Comparison of ENCODE assay signal across 13 cellular contexts in genomic region chr14:30977752-30978151, GRCh38. TPM values are rescaled to one million over a fixed set of nuclear protein-coding genes. Genes with fewer than 3 reads are reported as not detected.
DNase-seq lines count a peak whose midpoint lies in the region; ATAC-seq and TF ChIP-seq lines count a peak whose summit lies in the region.
"Had no signal": no experiment of that assay in that cellular context is flagged by ENCODE, and none has a peak within 500 bp of the region (broad histone marks: within the 10 kb centered on the region; RNA-seq: fewer than 3 reads in every experiment).

No MANE protein-coding gene starts in this region.

- H3K27ac Mint-ChIP-seq in activated T-cell treated with anti-CD3 and anti-CD28 coated beads, Interleukin-2, amount 50 U/mL, for 24 hours = peak overlapping the region; percentile 32
- peak overlapping the region in 5 of 8 donors; percentile 8 to 61 (median 54) for H3K27ac Mint-ChIP-seq in CD8-positive, alpha-beta memory T cell
- H3K27ac Mint-ChIP-seq in activated T-helper 2 cell treated with anti-CD3 and anti-CD28 coated beads, Interferon-gamma antibody, Interleukin-2, Interleukin-4, amounts not matched to agents 10 μg/mL and 5 μg/mL and 100 μg/mL, durations not matched to agents 14 hours and 24 hours and 36 hours = no peak overlapping the region

- no peak overlapping the region for H2BK12ac ChIP-seq in mesenchymal stem cell (ENCODE audit: low read length in 2 of 2)

- CTCF ChIA-PET in CD8-positive, alpha-beta memory T cell (lab: Charles Lee) = interaction anchor here (1.2 kb wide), 1 partner anchor 77 kb away, joined by 3 read pairs; no protein-coding TSS in a partner anchor

- H3K4me3 Mint-ChIP-seq in activated T-cell treated with anti-CD3 and anti-CD28 coated beads, Interleukin-2, amount 50 U/mL, for 24 hours = no peak overlapping the region
- H3K4me3 Mint-ChIP-seq in CD8-positive, alpha-beta memory T cell = no peak overlapping the region
- H3K4me3 Mint-ChIP-seq in activated T-helper 2 cell treated with anti-CD3 and anti-CD28 coated beads, Interferon-gamma antibody, Interleukin-2, Interleukin-4, amounts not matched to agents 10 μg/mL and 5 μg/mL and 100 μg/mL, durations not matched to agents 14 hours and 24 hours and 36 hours (ENCODE audit: low read depth) = no peak overlapping the region
- H3K4me3 Mint-ChIP-seq: CD14-positive monocyte, H9 had no signal

- no peaks in the 10 kb centered on the region for H3K36me3 ChIP-seq in CD8-positive, alpha-beta memory T cell (ENCODE audit: insufficient read depth, low read length)
- peaks cover 0 to under 1% of the 10 kb centered on the region in 2 experiments for H3K36me3 ChIP-seq in mesenchymal stem cell (ENCODE audit: control insufficient read depth in 1 of 2, insufficient read depth in 2 of 2, low read depth in 1 of 2, low read length in 2 of 2)
- no peaks in the 10 kb centered on the region for H3K36me3 ChIP-seq in heart left ventricle

- H3K9me3 Mint-ChIP-seq in activated T-cell treated with anti-CD3 and anti-CD28 coated beads, Interleukin-2, amount 50 U/mL, for 24 hours = no peaks in the 10 kb centered on the region
- no peaks in the 10 kb centered on the region for H3K9me3 Mint-ChIP-seq in CD8-positive, alpha-beta memory T cell
- H3K9me3 Mint-ChIP-seq in activated T-helper 2 cell treated with anti-CD3 and anti-CD28 coated beads, Interferon-gamma antibody, Interleukin-2, Interleukin-4, amounts not matched to agents 10 μg/mL and 5 μg/mL and 100 μg/mL, durations not matched to agents 14 hours and 24 hours and 36 hours = no peaks in the 10 kb centered on the region
- H3K9me3 Mint-ChIP-seq: CD14-positive monocyte, H9 had no signal

- H2BK5ac ChIP-seq in mesenchymal stem cell (ENCODE audit: low read depth, low read length, poor library complexity, severe bottlenecking) = no peak overlapping the region

- no peak overlapping the region for H3K27ac ChIP-seq in CD8-positive, alpha-beta memory T cell (ENCODE audit: low read depth, low read length)
- H3K27ac ChIP-seq in mesenchymal stem cell (ENCODE audit: low read length, poor library complexity, severe bottlenecking) = no peak overlapping the region
- no peak overlapping the region for H3K27ac ChIP-seq in heart left ventricle
- H3K27ac ChIP-seq: 22Rv1, BLaER1 had no signal

- H3K4ac ChIP-seq in mesenchymal stem cell (ENCODE audit: low read depth in 1 of 2, low read length in 2 of 2) = no peak overlapping the region

- ATAC-seq in GM18909 (IDR thresholded peaks at IDR 0.05; ENCODE audit: poor library complexity, unreplicated experiment) = no peak
- ATAC-seq in heart left ventricle = no peak

- H3K27me3 Mint-ChIP-seq in activated T-cell treated with anti-CD3 and anti-CD28 coated beads, Interleukin-2, amount 50 U/mL, for 24 hours = no peaks in the 10 kb centered on the region
- H3K27me3 Mint-ChIP-seq in CD8-positive, alpha-beta memory T cell = no peaks in the 10 kb centered on the region
- H3K27me3 Mint-ChIP-seq in activated T-helper 2 cell treated with anti-CD3 and anti-CD28 coated beads, Interferon-gamma antibody, Interleukin-2, Interleukin-4, amounts not matched to agents 10 μg/mL and 5 μg/mL and 100 μg/mL, durations not matched to agents 14 hours and 24 hours and 36 hours (ENCODE audit: low read depth) = no peaks in the 10 kb centered on the region

- intact Hi-C loops in activated T-helper 2 cell treated with anti-CD3 and anti-CD28 coated beads, Interferon-gamma antibody, Interleukin-2, Interleukin-4, amounts not matched to agents 10 μg/mL and 5 μg/mL and 100 μg/mL, durations not matched to agents 14 hours and 24 hours and 36 hours (cut with micrococcal nuclease) = no loop called here
- intact Hi-C loops in heart left ventricle (cut with DNase I) = loop anchor here in 1 of 10 donors (2.0 kb wide), 1 partner anchor 105 kb away; no protein-coding TSS in a partner anchor

- no peak for TF ChIP-seq POLR2A in heart left ventricle (IDR thresholded peaks at IDR 0.05)

- H4K8ac ChIP-seq in mesenchymal stem cell (ENCODE audit: low read length) = no peak overlapping the region

- H2AK5ac ChIP-seq in mesenchymal stem cell (ENCODE audit: low read length, severe bottlenecking) = no peak overlapping the region

- no peak overlapping the region for H3K23ac ChIP-seq in mesenchymal stem cell (ENCODE audit: low read length in 2 of 2)

- H2AFZ ChIP-seq in mesenchymal stem cell (ENCODE audit: low read depth, low read length) = no peak overlapping the region

- H3K14ac ChIP-seq in mesenchymal stem cell (ENCODE audit: low read length in 2 of 2) = no peak overlapping the region

- WGBS in mesenchymal stem cell = no CpG with 5 or more reads among the region's 2 CpGs
- WGBS in heart left ventricle, 4 donors = 86 to 89% (median 87%) methylated on average over 2 of the region's 2 CpGs

- H3K36me3 Mint-ChIP-seq in activated T-cell treated with anti-CD3 and anti-CD28 coated beads, Interleukin-2, amount 50 U/mL, for 24 hours (ENCODE audit: low read depth) = peaks cover 9% of the 10 kb centered on the region
- peaks cover 0 to 4% (median 0%) of the 10 kb centered on the region in 3 donors for H3K36me3 Mint-ChIP-seq in CD8-positive, alpha-beta memory T cell
- H3K36me3 Mint-ChIP-seq in activated T-helper 2 cell treated with anti-CD3 and anti-CD28 coated beads, Interferon-gamma antibody, Interleukin-2, Interleukin-4, amounts not matched to agents 10 μg/mL and 5 μg/mL and 100 μg/mL, durations not matched to agents 14 hours and 24 hours and 36 hours (ENCODE audit: low read depth) = peaks cover 3% of the 10 kb centered on the region
- H3K36me3 Mint-ChIP-seq: CD14-positive monocyte had no signal

- H3K27me3 ChIP-seq in CD8-positive, alpha-beta memory T cell (ENCODE audit: insufficient read depth, low read length, poor library complexity, severe bottlenecking) = no peaks in the 10 kb centered on the region
- H3K27me3 ChIP-seq in mesenchymal stem cell (ENCODE audit: control insufficient read depth in 1 of 2, insufficient read depth in 1 of 2, low read length in 2 of 2) (no peaks in the 10 kb centered on the region), heart left ventricle (no peaks in the 10 kb centered on the region)
- H3K27me3 ChIP-seq: BLaER1 had no signal

- H4K91ac ChIP-seq in mesenchymal stem cell (ENCODE audit: low read length) = no peak overlapping the region

- no peak overlapping the region for H3K4me2 ChIP-seq in mesenchymal stem cell (ENCODE audit: low read length, poor library complexity, severe bottlenecking)
- H3K4me2 ChIP-seq: BLaER1 had no signal

- TF ChIP-seq CTCF in heart left ventricle (IDR thresholded peaks at IDR 0.05) = no peak

- DNase-seq in activated T-cell treated with anti-CD3 and anti-CD28 coated beads, Interleukin-2, amount 50 U/mL, for 24 hours = no peak
- DNase-seq in activated T-cell treated with anti-CD3 and anti-CD28 coated beads, Interleukin-2, amount 50 U/mL, for 48 hours = no peak
- no peak for DNase-seq in CD8-positive, alpha-beta memory T cell
- DNase-seq in mesenchymal stem cell (no peak), heart left ventricle (no peak)
- no peak for DNase-seq in activated T-helper 2 cell treated with anti-CD3 and anti-CD28 coated beads, Interferon-gamma antibody, Interleukin-2, Interleukin-4, amounts not matched to agents 10 μg/mL and 5 μg/mL and 100 μg/mL, durations not matched to agents 14 hours and 24 hours and 36 hours (ENCODE audit: low spot score)
- DNase-seq: Caco-2, H9, KG1 had no signal

- H2BK120ac ChIP-seq in mesenchymal stem cell (ENCODE audit: low read depth, low read length) = no peak overlapping the region

- H3K4me1 Mint-ChIP-seq in activated T-cell treated with anti-CD3 and anti-CD28 coated beads, Interleukin-2, amount 50 U/mL, for 24 hours (ENCODE audit: low read depth) = peaks cover 40% of the 10 kb centered on the region
- peaks cover 49 to 66% (median 64%) of the 10 kb centered on the region in 3 donors for H3K4me1 Mint-ChIP-seq in CD8-positive, alpha-beta memory T cell
- peaks cover 16% of the 10 kb centered on the region for H3K4me1 Mint-ChIP-seq in activated T-helper 2 cell treated with anti-CD3 and anti-CD28 coated beads, Interferon-gamma antibody, Interleukin-2, Interleukin-4, amounts not matched to agents 10 μg/mL and 5 μg/mL and 100 μg/mL, durations not matched to agents 14 hours and 24 hours and 36 hours (ENCODE audit: low read depth)

- H3K9ac ChIP-seq in mesenchymal stem cell (ENCODE audit: low read length) = peak overlapping the region; percentile 32
- H3K9ac ChIP-seq: BLaER1 had no signal

- no peak overlapping the region for H3K4me3 ChIP-seq in CD8-positive, alpha-beta memory T cell (ENCODE audit: low read length)
- no peak overlapping the region for H3K4me3 ChIP-seq in mesenchymal stem cell (ENCODE audit: insufficient read depth in 1 of 2, low read depth in 1 of 2, low read length in 2 of 2)
- H3K4me3 ChIP-seq in heart left ventricle = no peak overlapping the region
- H3K4me3 ChIP-seq: BLaER1 had no signal

- no peak overlapping the region for H2BK15ac ChIP-seq in mesenchymal stem cell (ENCODE audit: low read depth, poor library complexity, severe bottlenecking)

- no peak overlapping the region for H3K18ac ChIP-seq in mesenchymal stem cell (ENCODE audit: low read depth in 1 of 2, low read length in 2 of 2)

- no peaks in the 10 kb centered on the region for H3K9me3 ChIP-seq in CD8-positive, alpha-beta memory T cell (ENCODE audit: low read length)
- H3K9me3 ChIP-seq in mesenchymal stem cell (ENCODE audit: control insufficient read depth, low read length) (no peaks in the 10 kb centered on the region), heart left ventricle (no peaks in the 10 kb centered on the region)

- peaks cover 5% of the 10 kb centered on the region for H3K4me1 ChIP-seq in CD8-positive, alpha-beta memory T cell (ENCODE audit: insufficient read depth, low read length)
- H3K4me1 ChIP-seq in mesenchymal stem cell (ENCODE audit: control insufficient read depth, insufficient read depth, low read depth, low read length) (peaks cover 5% of the 10 kb centered on the region), heart left ventricle (peaks cover 0 to 47% (median 18%) of the 10 kb centered on the region in 12 donors)

- POLR2A ChIA-PET in CD8-positive, alpha-beta memory T cell (lab: Charles Lee) = interaction anchor here (1.0 kb wide), 1 partner anchor 99 kb away, joined by 4 read pairs; no protein-coding TSS in a partner anchor

- H3K79me1 ChIP-seq in mesenchymal stem cell (replicated peaks; ENCODE audit: low read length, poor library complexity, severe bottlenecking) = no peaks in the 10 kb centered on the region

RNA-seq across cellular contexts. Expression of gene AP4S1, which starts 47.7 kb away (rescaled TPM):
- 10 to 100 TPM in 1 of 2 experiments, 1 to 10 TPM in 1; 9.9 to 10.8 TPM for total RNA-seq in CD8-positive, alpha-beta memory T cell
- polyA plus RNA-seq in CD8-positive, alpha-beta memory T cell = 7.1 TPM
- polyA plus RNA-seq in mesenchymal stem cell (2013, experiment 1 of 2) = 6.7 TPM
- 7.0 TPM for polyA plus RNA-seq in mesenchymal stem cell (2013, experiment 2 of 2)
- total RNA-seq in activated T-helper 2 cell treated with anti-CD3 and anti-CD28 coated beads, Interferon-gamma antibody, Interleukin-2, Interleukin-4, amounts not matched to agents 10 μg/mL and 5 μg/mL and 100 μg/mL, durations not matched to agents 14 hours and 24 hours and 36 hours = 7.0 and 8.8 TPM in 2 replicates
- 10 to 100 TPM in 4 of 9 donors, 1 to 10 TPM in 5; 6.4 to 11.9 (median 8.6) TPM for total RNA-seq in heart left ventricle
- polyA plus RNA-seq in heart left ventricle = 10 to 100 TPM in 1 of 2 donors, 1 to 10 TPM in 1; 7.5 to 11.8 TPM

RNA-seq across cellular contexts. Expression of gene STRN3, which starts 48.4 kb away (rescaled TPM):
- total RNA-seq in CD8-positive, alpha-beta memory T cell = 10 to 100 TPM; 20.0 to 20.9 TPM
- 4.0 TPM for polyA plus RNA-seq in CD8-positive, alpha-beta memory T cell
- polyA plus RNA-seq in mesenchymal stem cell (2013, experiment 1 of 2) = 19.4 TPM
- polyA plus RNA-seq in mesenchymal stem cell (2013, experiment 2 of 2) = 20.0 TPM
- total RNA-seq in activated T-helper 2 cell treated with anti-CD3 and anti-CD28 coated beads, Interferon-gamma antibody, Interleukin-2, Interleukin-4, amounts not matched to agents 10 μg/mL and 5 μg/mL and 100 μg/mL, durations not matched to agents 14 hours and 24 hours and 36 hours = 26.0 and 26.2 TPM in 2 replicates
- 10 to 100 TPM; 29.3 to 60.3 (median 45.3) TPM for total RNA-seq in heart left ventricle
- polyA plus RNA-seq in heart left ventricle = 10 to 100 TPM; 11.0 to 21.3 TPM
